1 cellular context compared by ENCODE assay signal in genomic region chr10:43420369-43421200, GRCh38.
TF ChIP-seq lines count a peak whose summit lies in the region.

No MANE protein-coding gene starts in this region.

TF ChIP-seq in K562, 482 proteins besides CTCF, POLR2A, EP300 and RAD21 (continued from another document):
- TF ChIP-seq CCNT2 (IDR thresholded peaks at IDR 0.05; ENCODE audit: borderline replicate concordance, extremely low read depth, insufficient read length, low read depth, low read length): peak; percentile 85
